ENCODE assay signal across 14 cellular contexts in genomic region chr10:132645630-132646442, GRCh38.
DNase-seq lines count a peak whose midpoint lies in the region; ATAC-seq and TF ChIP-seq lines count a peak whose summit lies in the region.
"Had no signal": no experiment of that assay in that cellular context is flagged by ENCODE, and none has a peak within 500 bp of the region (broad histone marks: within the 10 kb centered on the region; RNA-seq: fewer than 3 reads in every experiment).

No MANE protein-coding gene starts in this region.

- TF ChIP-seq CTCF in RWPE2 (IDR thresholded peaks at IDR 0.05; ENCODE audit: poor library complexity, severe bottlenecking) (no peak), lower lobe of right lung (IDR thresholded peaks at IDR 0.05) (no peak)

- no peaks in the 10 kb centered on the region for H3K36me3 ChIP-seq in RWPE2 (ENCODE audit: low read depth)
- peaks cover 5% of the 10 kb centered on the region for H3K36me3 ChIP-seq in lower lobe of right lung

- H3K4me3 ChIP-seq in RWPE2 (ENCODE audit: severe bottlenecking) (no peak overlapping the region), lower lobe of right lung (no peak overlapping the region)

- H3K9me3 ChIP-seq in RWPE2 (ENCODE audit: severe bottlenecking), result no peaks in the 10 kb centered on the region
- H3K9me3 ChIP-seq in lower lobe of right lung, result no peaks in the 10 kb centered on the region

- no peak for ATAC-seq in RWPE2 (ENCODE audit: low read depth)
- peak; percentile 6 to 13 for ATAC-seq in lower lobe of right lung
- ATAC-seq in HG03025 (IDR thresholded peaks at IDR 0.05; ENCODE audit: low FRiP score, unreplicated experiment), result no peak
- ATAC-seq: Panc1 had no signal

- H3K27me3 ChIP-seq in RWPE2 (ENCODE audit: insufficient read depth, poor library complexity, severe bottlenecking), result no peaks in the 10 kb centered on the region
- H3K27me3 ChIP-seq in lower lobe of right lung (ENCODE audit: low read depth), result no peaks in the 10 kb centered on the region

- H3K4me1 ChIP-seq in RWPE2 (ENCODE audit: insufficient read depth, poor library complexity, severe bottlenecking), result no peaks in the 10 kb centered on the region
- no peaks in the 10 kb centered on the region for H3K4me1 ChIP-seq in lower lobe of right lung

- intact Hi-C loops in lower lobe of right lung (cut with DNase I), result no loop called here

- DNase-seq in RWPE2 (ENCODE audit: low spot score) (peak; percentile 47), caudate nucleus (lab: John Stamatoyannopoulos, UW) (no peak), lower lobe of right lung (peak; percentile 35), substantia nigra (lab: John Stamatoyannopoulos, UW) (no peak), kidney glomerular epithelial cell (lab: John Stamatoyannopoulos, UW) (no peak), DMS79 (lab: John Stamatoyannopoulos, UW) (no peak)
- DNase-seq: DMS 273 treated with DMSO at 0.1 percent for 48 hours, Karpas-422, MM.1S, NCI-H187 treated with DMSO at 0.1 percent for 48 hours, NCI-H2171, SHP77 treated with DMSO at 0.1 percent for 48 hours had no signal

- H3K27ac ChIP-seq in RWPE2 (ENCODE audit: poor library complexity, severe bottlenecking), result no peak overlapping the region
- H3K27ac ChIP-seq in caudate nucleus (ENCODE audit: low read depth, low read length), result peak overlapping the region; percentile 99
- no peak overlapping the region for H3K27ac ChIP-seq in lower lobe of right lung
- peak overlapping the region; percentile 26 for H3K27ac ChIP-seq in substantia nigra (ENCODE audit: low read depth, low read length, poor library complexity, severe bottlenecking)

Comparison
In these comparisons a context has a peak if more than half of its experiments do, and no peak if none do; other contexts are left out.
1. ATAC-seq: peak in lower lobe of right lung (2 of 2); none in RWPE2 (single experiment) and HG03025 (single experiment).
2. DNase-seq: peak in RWPE2 (single experiment) and lower lobe of right lung (single experiment); none in caudate nucleus (0 of 61), substantia nigra (0 of 49), kidney glomerular epithelial cell (single experiment) and DMS79 (single experiment).
3. H3K27ac ChIP-seq: peak in caudate nucleus (single experiment) and substantia nigra (single experiment); none in RWPE2 (single experiment) and lower lobe of right lung (single experiment).